Comparison of ENCODE assay signal across 1 cellular context in the genomic region with DNA sequence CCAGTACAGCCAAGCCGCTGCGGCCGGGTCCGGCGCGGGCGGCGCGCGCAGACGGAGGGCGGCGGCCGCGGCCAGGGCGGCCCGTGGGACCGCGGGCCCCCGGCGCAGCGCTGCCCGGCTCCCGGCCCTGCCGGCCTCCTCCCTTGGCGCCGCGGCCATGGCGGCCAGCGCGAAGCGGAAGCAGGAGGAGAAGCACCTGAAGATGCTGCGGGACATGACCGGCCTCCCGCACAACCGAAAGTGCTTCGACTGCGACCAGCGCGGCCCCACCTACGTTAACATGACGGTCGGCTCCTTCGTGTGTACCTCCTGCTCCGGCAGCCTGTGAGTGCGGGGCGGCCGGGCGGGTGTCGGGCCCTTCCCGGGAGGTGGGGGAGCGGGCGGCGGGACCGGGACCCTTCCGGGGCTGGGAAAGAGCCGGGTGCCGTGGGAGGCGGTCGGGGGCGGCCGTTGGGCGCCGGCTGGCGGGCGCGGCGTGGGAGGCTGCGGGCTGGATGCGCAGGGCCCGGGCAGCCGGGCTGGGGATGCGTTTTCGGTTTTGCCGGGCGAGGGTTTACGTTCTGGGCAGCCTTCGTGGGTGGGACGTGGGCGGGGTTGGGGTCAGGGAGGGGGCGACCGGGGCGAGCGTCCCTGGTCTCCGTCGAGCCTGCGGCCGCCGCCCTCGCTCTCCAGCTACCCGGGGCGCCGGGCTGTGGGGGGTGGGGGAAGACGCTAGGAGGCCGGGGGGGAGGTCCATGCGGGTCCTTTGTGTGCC.
TF ChIP-seq lines count a peak whose summit lies in the region.

No MANE protein-coding gene starts in this region.

TF ChIP-seq in H1, 55 proteins besides CTCF, POLR2A, EP300 and RAD21:
- TF ChIP-seq POLR2AphosphoS5 (IDR thresholded peaks at IDR 0.05; ENCODE audit: low read depth, low read length): no peak
- TF ChIP-seq, protein P1, sequence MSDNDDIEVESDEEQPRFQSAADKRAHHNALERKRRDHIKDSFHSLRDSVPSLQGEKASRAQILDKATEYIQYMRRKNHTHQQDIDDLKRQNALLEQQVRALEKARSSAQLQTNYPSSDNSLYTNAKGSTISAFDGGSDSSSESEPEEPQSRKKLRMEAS (IDR thresholded peaks at IDR 0.05): peak; percentile 2; the same call in 1 of the 2 replicates
- no peak for TF ChIP-seq TBP (IDR thresholded peaks at IDR 0.05; ENCODE audit: low read depth, low read length)
- peak; percentile 73 for TF ChIP-seq YY1 (IDR thresholded peaks at IDR 0.05; ENCODE audit: low read depth, low read length)
- no peak for TF ChIP-seq CBX5 (IDR thresholded peaks at IDR 0.05; ENCODE audit: low read depth, low read length)
- no peak for TF ChIP-seq NANOG (IDR thresholded peaks at IDR 0.05; ENCODE audit: insufficient read depth, low read depth, low read length, poor library complexity, severe bottlenecking)
- peak; percentile 59; the same call in 1 of the 2 replicates for TF ChIP-seq PHF8 (conservative IDR thresholded peaks at IDR 0.05; ENCODE audit: low read depth, low read length)
- TF ChIP-seq, protein P2, sequence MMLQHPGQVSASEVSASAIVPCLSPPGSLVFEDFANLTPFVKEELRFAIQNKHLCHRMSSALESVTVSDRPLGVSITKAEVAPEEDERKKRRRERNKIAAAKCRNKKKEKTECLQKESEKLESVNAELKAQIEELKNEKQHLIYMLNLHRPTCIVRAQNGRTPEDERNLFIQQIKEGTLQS (IDR thresholded peaks at IDR 0.05; ENCODE audit: insufficient read depth, low read depth, low read length): no peak
- TF ChIP-seq CREB1 (IDR thresholded peaks at IDR 0.05): no peak
- no peak for TF ChIP-seq JUN (IDR thresholded peaks at IDR 0.05; ENCODE audit: low read depth, low read length)
